In the genomic region with DNA sequence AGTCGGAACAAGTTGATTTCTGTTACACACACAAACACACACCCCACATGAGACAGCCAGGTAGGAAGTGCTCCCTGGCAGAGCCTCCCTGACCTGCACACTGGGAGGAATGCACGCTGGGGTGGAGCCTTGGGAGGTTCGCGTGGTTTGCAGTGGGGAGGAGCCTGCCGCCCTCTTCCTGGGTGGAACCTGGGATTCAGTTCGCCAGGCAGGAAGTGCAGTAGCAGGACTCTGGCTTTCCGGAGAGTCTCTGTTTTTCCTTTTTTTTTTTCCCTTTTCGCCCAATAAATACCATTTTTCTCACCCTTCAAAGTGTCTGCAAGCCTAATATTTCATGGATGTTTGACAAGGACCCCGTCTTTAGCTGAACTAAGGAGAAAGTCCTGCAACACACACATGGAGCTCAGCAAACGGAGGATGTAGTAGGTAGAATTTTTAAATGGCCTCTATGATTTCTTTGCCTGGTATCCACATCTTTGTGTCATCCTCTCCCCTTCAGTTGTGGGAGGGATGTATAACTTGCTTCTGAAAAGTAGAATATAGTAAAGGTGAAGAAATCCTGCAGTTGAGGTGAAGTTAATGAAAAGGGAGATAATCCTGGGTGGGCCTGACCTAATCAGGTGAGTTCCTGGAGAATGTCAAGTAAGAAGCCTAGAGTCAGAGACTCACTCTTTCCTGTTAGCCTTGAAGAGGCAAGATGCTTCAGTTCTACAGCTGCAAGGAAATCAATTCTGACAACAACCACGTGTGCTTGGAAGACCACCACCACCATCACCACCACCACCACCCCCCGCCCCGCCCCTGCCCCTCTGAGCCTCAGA, we compare ENCODE assay signal across 26 cellular contexts.
A peak's percentile ranks its signal among the peaks of the same experiment; 100 is the strongest.
DNase-seq lines count a peak whose midpoint lies in the region; ATAC-seq and TF ChIP-seq lines count a peak whose summit lies in the region.
"Had no signal": no experiment of that assay in that cellular context is flagged by ENCODE, and none has a peak within 500 bp of the region (broad histone marks: within the 10 kb centered on the region; RNA-seq: fewer than 3 reads in every experiment).

No MANE protein-coding gene starts in this region.

- no peaks in the 10 kb centered on the region for H3K9me3 Mint-ChIP-seq in endothelial cell (ENCODE audit: unreplicated experiment)
- H3K9me3 Mint-ChIP-seq: activated B cell treated with CpG ODN at 0.5 μM for 24 hours; CD8-positive, alpha-beta memory T cell; natural killer cell had no signal

- H4K20me1 ChIP-seq in BLaER1 treated with 17β-estradiol and CSF1 and Interleukin-3, amounts not matched to agents 10 nM and 100 nM, result no peaks in the 10 kb centered on the region

- H3K27ac ChIP-seq in BLaER1 treated with 17β-estradiol and CSF1 and Interleukin-3, amounts not matched to agents 10 nM and 100 nM, result peak overlapping the region in 4 of 11 experiments; percentile 25 to 85 (median 76); a peak in 9 of 22 replicates
- H3K27ac ChIP-seq in HUES6 (ENCODE audit: low read depth, low read length) (peak overlapping the region; percentile 65; the same call in 1 of the 2 replicates), left lung (no peak overlapping the region)
- H3K27ac ChIP-seq: A549, thyroid gland had no signal

- H3K4me3 Mint-ChIP-seq in endothelial cell (ENCODE audit: unreplicated experiment), result peak overlapping the region; percentile 27
- H3K4me3 Mint-ChIP-seq: activated B cell treated with CpG ODN at 0.5 μM for 24 hours; CD8-positive, alpha-beta memory T cell; natural killer cell had no signal

- peak overlapping the region; percentile 16 for H3K27ac Mint-ChIP-seq in endothelial cell (ENCODE audit: unreplicated experiment)
- H3K27ac Mint-ChIP-seq: activated B cell treated with CpG ODN at 0.5 μM for 24 hours; CD8-positive, alpha-beta memory T cell; natural killer cell had no signal

- intact Hi-C loops in left lung (cut with DNase I), result no loop called here

- H3K36me3 Mint-ChIP-seq in endothelial cell (ENCODE audit: low read depth, unreplicated experiment), result peaks cover 3% of the 10 kb centered on the region
- H3K36me3 Mint-ChIP-seq: CD8-positive, alpha-beta memory T cell; natural killer cell had no signal

- H3K9me3 ChIP-seq in BLaER1 treated with 17β-estradiol and CSF1 and Interleukin-3, amounts not matched to agents 10 nM and 100 nM (replicated peaks in 1 of 11), result no peaks in the 10 kb centered on the region
- H3K9me3 ChIP-seq in HUES6 (ENCODE audit: control insufficient read depth, insufficient read depth, low read depth, low read length), result no peaks in the 10 kb centered on the region
- no peaks in the 10 kb centered on the region for H3K9me3 ChIP-seq in left lung
- H3K9me3 ChIP-seq: A549, HAP-1, stomach, thyroid gland had no signal

- H3K36me3 ChIP-seq in BLaER1 treated with 17β-estradiol and CSF1 and Interleukin-3, amounts not matched to agents 10 nM and 100 nM, result no peaks in the 10 kb centered on the region
- H3K36me3 ChIP-seq in HUES6 (ENCODE audit: control insufficient read depth, insufficient read depth, low read length), result peaks cover 13% of the 10 kb centered on the region; the same call in 1 of the 2 replicates
- no peaks in the 10 kb centered on the region for H3K36me3 ChIP-seq in left lung
- H3K36me3 ChIP-seq: HAP-1, stomach, thyroid gland had no signal

- peak; percentile 39 for ATAC-seq in left lung
- ATAC-seq: A549, natural killer cell had no signal

- H3K4me1 ChIP-seq in BLaER1 treated with 17β-estradiol and CSF1 and Interleukin-3, amounts not matched to agents 10 nM and 100 nM, result peaks cover 0 to 50% (median 25%) of the 10 kb centered on the region in 10 experiments; a peak in 17 of 20 replicates
- peaks cover 36% of the 10 kb centered on the region; the same call in 1 of the 2 replicates for H3K4me1 ChIP-seq in HUES6 (ENCODE audit: control insufficient read depth, insufficient read depth, low read length)
- H3K4me1 ChIP-seq in left lung, result peaks cover 12 to 13% of the 10 kb centered on the region in 2 donors
- H3K4me1 ChIP-seq: A549, HAP-1, thyroid gland had no signal

- no peak overlapping the region for H3K4me3 ChIP-seq in BLaER1 treated with 17β-estradiol and CSF1 and Interleukin-3, amounts not matched to agents 10 nM and 100 nM
- H3K4me3 ChIP-seq in HUES6 (ENCODE audit: low read depth, low read length), result peak overlapping the region; percentile 51; the same call in 1 of the 2 replicates
- no peak overlapping the region for H3K4me3 ChIP-seq in left lung
- H3K4me3 ChIP-seq: A549, HAP-1, stomach, thyroid gland had no signal

- peaks cover 27% of the 10 kb centered on the region for H3K4me1 Mint-ChIP-seq in endothelial cell (ENCODE audit: unreplicated experiment)

- H3K27me3 Mint-ChIP-seq in endothelial cell (ENCODE audit: unreplicated experiment), result peaks cover 2% of the 10 kb centered on the region

- no peak for DNase-seq in endothelial cell (ENCODE audit: low spot score)
- peak in 1 of 2 donors; percentile 67 for DNase-seq in left lung
- DNase-seq in medulla oblongata (ENCODE audit: extremely low spot score), result no peak
- DNase-seq in H4 (ENCODE audit: low spot score), result no peak
- no peak for DNase-seq in iPS-NIHi11 (ENCODE audit: low spot score)
- no peak for DNase-seq in mesenteric fat pad (ENCODE audit: low spot score)
- DNase-seq: activated B cell treated with CpG ODN at 0.5 μM for 24 hours; activated CD4-positive, alpha-beta T cell treated with anti-CD3 and anti-CD28 coated beads, Interleukin-2, amount 50 U/mL, for 4 hours; activated naive CD4-positive, alpha-beta T cell treated with Interleukin-2 at 50 U/mL for 16 hours; CD8-positive, alpha-beta memory T cell; cerebellar nuclear complex; GDM1; kidney glomerular epithelial cell; natural killer cell; NCI-H146; NCI-H2107; NCI-H446; NCI-H82; stimulated activated CD8-positive, alpha-beta memory T cell treated with anti-CD3 and anti-CD28 coated beads, Interleukin-4, amount 100 ng/mL, for 48 hours; stomach; T1000; thyroid gland had no signal

- H3K9ac ChIP-seq in BLaER1 treated with 17β-estradiol and CSF1 and Interleukin-3, amounts not matched to agents 10 nM and 100 nM, result no peak overlapping the region
- H3K9ac ChIP-seq in HUES6 (ENCODE audit: low read length), result peak overlapping the region; percentile 68

- TF ChIP-seq CTCF in endothelial cell (IDR thresholded peaks at IDR 0.05; ENCODE audit: unreplicated experiment) (no peak), left lung (IDR thresholded peaks at IDR 0.05) (no peak)

- no peaks in the 10 kb centered on the region for H3K27me3 ChIP-seq in BLaER1 treated with 17β-estradiol and CSF1 and Interleukin-3, amounts not matched to agents 10 nM and 100 nM
- H3K27me3 ChIP-seq in HUES6 (ENCODE audit: control insufficient read depth, insufficient read depth, low read length) (no peaks in the 10 kb centered on the region), left lung (no peaks in the 10 kb centered on the region)
- H3K27me3 ChIP-seq: stomach, thyroid gland had no signal

- peak overlapping the region in 6 of 11 experiments; percentile 62 to 90 (median 83); a peak in 9 of 22 replicates for H3K4me2 ChIP-seq in BLaER1 treated with 17β-estradiol and CSF1 and Interleukin-3, amounts not matched to agents 10 nM and 100 nM
- H3K4me2 ChIP-seq: A549 had no signal
